2 cellular contexts compared by ENCODE assay signal in the genomic region with DNA sequence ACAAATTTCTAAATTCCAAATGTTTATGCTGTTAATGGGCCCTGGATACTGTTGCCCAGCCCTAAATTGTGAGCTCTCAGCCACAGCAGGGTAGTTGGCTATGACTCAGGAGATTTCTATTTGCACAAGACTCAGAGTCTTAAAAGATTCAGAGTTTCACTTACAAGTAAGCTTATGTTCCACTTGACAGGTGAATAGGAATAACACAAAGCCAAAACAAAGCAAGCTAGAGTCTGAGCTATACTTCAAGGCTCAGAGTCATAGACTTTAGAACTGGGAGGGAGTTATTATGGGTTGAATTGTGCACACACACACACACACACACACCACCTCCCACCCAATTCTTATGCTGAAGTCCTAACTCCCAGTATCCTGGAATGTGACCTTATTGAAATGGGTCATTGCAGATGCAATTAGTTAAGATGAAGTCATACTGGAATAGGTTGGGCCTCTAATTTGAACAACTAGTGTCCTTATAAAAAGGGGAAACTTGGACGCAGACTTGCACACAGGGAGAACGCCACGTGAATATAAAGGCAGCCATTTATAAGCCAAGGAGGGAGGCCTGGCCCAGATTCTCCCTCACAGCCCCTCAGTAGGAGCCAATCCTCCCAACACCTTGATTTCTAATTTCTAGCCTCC.
TF ChIP-seq lines count a peak whose summit lies in the region.

No MANE protein-coding gene starts in this region.

TF ChIP-seq in HCT116, 20 proteins besides CTCF, POLR2A, EP300 and RAD21:
- TF ChIP-seq ZFX (IDR thresholded peaks at IDR 0.05) = no peak
- TF ChIP-seq, protein P1, sequence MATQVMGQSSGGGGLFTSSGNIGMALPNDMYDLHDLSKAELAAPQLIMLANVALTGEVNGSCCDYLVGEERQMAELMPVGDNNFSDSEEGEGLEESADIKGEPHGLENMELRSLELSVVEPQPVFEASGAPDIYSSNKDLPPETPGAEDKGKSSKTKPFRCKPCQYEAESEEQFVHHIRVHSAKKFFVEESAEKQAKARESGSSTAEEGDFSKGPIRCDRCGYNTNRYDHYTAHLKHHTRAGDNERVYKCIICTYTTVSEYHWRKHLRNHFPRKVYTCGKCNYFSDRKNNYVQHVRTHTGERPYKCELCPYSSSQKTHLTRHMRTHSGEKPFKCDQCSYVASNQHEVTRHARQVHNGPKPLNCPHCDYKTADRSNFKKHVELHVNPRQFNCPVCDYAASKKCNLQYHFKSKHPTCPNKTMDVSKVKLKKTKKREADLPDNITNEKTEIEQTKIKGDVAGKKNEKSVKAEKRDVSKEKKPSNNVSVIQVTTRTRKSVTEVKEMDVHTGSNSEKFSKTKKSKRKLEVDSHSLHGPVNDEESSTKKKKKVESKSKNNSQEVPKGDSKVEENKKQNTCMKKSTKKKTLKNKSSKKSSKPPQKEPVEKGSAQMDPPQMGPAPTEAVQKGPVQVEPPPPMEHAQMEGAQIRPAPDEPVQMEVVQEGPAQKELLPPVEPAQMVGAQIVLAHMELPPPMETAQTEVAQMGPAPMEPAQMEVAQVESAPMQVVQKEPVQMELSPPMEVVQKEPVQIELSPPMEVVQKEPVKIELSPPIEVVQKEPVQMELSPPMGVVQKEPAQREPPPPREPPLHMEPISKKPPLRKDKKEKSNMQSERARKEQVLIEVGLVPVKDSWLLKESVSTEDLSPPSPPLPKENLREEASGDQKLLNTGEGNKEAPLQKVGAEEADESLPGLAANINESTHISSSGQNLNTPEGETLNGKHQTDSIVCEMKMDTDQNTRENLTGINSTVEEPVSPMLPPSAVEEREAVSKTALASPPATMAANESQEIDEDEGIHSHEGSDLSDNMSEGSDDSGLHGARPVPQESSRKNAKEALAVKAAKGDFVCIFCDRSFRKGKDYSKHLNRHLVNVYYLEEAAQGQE (IDR thresholded peaks at IDR 0.05; ENCODE audit: low read depth) = no peak
- no peak; the same call in 1 of the 2 replicates for TF ChIP-seq FOSL1 (IDR thresholded peaks at IDR 0.05; ENCODE audit: low read depth)
- TF ChIP-seq, protein P2, sequence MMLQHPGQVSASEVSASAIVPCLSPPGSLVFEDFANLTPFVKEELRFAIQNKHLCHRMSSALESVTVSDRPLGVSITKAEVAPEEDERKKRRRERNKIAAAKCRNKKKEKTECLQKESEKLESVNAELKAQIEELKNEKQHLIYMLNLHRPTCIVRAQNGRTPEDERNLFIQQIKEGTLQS (IDR thresholded peaks at IDR 0.05) = no peak
- TF ChIP-seq, protein P3, sequence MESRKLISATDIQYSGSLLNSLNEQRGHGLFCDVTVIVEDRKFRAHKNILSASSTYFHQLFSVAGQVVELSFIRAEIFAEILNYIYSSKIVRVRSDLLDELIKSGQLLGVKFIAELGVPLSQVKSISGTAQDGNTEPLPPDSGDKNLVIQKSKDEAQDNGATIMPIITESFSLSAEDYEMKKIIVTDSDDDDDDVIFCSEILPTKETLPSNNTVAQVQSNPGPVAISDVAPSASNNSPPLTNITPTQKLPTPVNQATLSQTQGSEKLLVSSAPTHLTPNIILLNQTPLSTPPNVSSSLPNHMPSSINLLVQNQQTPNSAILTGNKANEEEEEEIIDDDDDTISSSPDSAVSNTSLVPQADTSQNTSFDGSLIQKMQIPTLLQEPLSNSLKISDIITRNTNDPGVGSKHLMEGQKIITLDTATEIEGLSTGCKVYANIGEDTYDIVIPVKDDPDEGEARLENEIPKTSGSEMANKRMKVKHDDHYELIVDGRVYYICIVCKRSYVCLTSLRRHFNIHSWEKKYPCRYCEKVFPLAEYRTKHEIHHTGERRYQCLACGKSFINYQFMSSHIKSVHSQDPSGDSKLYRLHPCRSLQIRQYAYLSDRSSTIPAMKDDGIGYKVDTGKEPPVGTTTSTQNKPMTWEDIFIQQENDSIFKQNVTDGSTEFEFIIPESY (IDR thresholded peaks at IDR 0.05; ENCODE audit: extremely low read depth, insufficient replicate concordance, low read length) = no peak
- TF ChIP-seq, protein P4, sequence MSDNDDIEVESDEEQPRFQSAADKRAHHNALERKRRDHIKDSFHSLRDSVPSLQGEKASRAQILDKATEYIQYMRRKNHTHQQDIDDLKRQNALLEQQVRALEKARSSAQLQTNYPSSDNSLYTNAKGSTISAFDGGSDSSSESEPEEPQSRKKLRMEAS (IDR thresholded peaks at IDR 0.05) = no peak
- TF ChIP-seq CBX3 (IDR thresholded peaks at IDR 0.05; ENCODE audit: low read depth) = no peak
- no peak for TF ChIP-seq EZH2phosphoT487 (IDR thresholded peaks at IDR 0.05; ENCODE audit: borderline replicate concordance)
TF ChIP-seq in HCT116: peak in this region for 0.

TF ChIP-seq in HepG2, 621 proteins besides CTCF, POLR2A, EP300 and RAD21:
- no peak for TF ChIP-seq ZNF616 (CRISPR knock-in tag; IDR thresholded peaks at IDR 0.05; ENCODE audit: low read depth)
- no peak for TF ChIP-seq RCOR2 (CRISPR knock-in tag; IDR thresholded peaks at IDR 0.05)
- TF ChIP-seq GATAD2A (CRISPR knock-in tag; IDR thresholded peaks at IDR 0.05) = no peak
- TF ChIP-seq, protein P5, sequence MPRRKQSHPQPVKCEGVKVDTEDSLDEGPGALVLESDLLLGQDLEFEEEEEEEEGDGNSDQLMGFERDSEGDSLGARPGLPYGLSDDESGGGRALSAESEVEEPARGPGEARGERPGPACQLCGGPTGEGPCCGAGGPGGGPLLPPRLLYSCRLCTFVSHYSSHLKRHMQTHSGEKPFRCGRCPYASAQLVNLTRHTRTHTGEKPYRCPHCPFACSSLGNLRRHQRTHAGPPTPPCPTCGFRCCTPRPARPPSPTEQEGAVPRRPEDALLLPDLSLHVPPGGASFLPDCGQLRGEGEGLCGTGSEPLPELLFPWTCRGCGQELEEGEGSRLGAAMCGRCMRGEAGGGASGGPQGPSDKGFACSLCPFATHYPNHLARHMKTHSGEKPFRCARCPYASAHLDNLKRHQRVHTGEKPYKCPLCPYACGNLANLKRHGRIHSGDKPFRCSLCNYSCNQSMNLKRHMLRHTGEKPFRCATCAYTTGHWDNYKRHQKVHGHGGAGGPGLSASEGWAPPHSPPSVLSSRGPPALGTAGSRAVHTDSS (CRISPR knock-in tag; conservative IDR thresholded peaks at IDR 0.05) = no peak
- TF ChIP-seq POGZ (CRISPR knock-in tag; IDR thresholded peaks at IDR 0.05) = no peak
- no peak for TF ChIP-seq SATB2 (CRISPR knock-in tag; IDR thresholded peaks at IDR 0.05)
- TF ChIP-seq ZBTB43 (CRISPR knock-in tag; conservative IDR thresholded peaks at IDR 0.05) = no peak
- no peak for TF ChIP-seq ZNF709 (CRISPR knock-in tag; IDR thresholded peaks at IDR 0.05)
- TF ChIP-seq TARDBP (CRISPR knock-in tag; IDR thresholded peaks at IDR 0.05) = no peak
- TF ChIP-seq, protein P6, sequence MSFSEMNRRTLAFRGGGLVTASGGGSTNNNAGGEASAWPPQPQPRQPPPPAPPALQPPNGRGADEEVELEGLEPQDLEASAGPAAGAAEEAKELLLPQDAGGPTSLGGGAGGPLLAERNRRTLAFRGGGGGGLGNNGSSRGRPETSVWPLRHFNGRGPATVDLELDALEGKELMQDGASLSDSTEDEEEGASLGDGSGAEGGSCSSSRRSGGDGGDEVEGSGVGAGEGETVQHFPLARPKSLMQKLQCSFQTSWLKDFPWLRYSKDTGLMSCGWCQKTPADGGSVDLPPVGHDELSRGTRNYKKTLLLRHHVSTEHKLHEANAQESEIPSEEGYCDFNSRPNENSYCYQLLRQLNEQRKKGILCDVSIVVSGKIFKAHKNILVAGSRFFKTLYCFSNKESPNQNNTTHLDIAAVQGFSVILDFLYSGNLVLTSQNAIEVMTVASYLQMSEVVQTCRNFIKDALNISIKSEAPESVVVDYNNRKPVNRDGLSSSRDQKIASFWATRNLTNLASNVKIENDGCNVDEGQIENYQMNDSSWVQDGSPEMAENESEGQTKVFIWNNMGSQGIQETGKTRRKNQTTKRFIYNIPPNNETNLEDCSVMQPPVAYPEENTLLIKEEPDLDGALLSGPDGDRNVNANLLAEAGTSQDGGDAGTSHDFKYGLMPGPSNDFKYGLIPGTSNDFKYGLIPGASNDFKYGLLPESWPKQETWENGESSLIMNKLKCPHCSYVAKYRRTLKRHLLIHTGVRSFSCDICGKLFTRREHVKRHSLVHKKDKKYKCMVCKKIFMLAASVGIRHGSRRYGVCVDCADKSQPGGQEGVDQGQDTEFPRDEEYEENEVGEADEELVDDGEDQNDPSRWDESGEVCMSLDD (CRISPR knock-in tag; IDR thresholded peaks at IDR 0.05; ENCODE audit: borderline replicate concordance) = no peak
- no peak for TF ChIP-seq ZFAT (CRISPR knock-in tag; conservative IDR thresholded peaks at IDR 0.05)
- TF ChIP-seq ZNF460 (CRISPR knock-in tag; IDR thresholded peaks at IDR 0.05; ENCODE audit: borderline replicate concordance) = no peak
- no peak for TF ChIP-seq ZMYM3 (CRISPR knock-in tag; IDR thresholded peaks at IDR 0.05)
- no peak for TF ChIP-seq MNT (IDR thresholded peaks at IDR 0.05)
- TF ChIP-seq, protein P7, sequence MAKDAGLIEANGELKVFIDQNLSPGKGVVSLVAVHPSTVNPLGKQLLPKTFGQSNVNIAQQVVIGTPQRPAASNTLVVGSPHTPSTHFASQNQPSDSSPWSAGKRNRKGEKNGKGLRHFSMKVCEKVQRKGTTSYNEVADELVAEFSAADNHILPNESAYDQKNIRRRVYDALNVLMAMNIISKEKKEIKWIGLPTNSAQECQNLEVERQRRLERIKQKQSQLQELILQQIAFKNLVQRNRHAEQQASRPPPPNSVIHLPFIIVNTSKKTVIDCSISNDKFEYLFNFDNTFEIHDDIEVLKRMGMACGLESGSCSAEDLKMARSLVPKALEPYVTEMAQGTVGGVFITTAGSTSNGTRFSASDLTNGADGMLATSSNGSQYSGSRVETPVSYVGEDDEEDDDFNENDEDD (CRISPR knock-in tag; IDR thresholded peaks at IDR 0.05; ENCODE audit: borderline replicate concordance) = no peak
- no peak for TF ChIP-seq ZNF749 (CRISPR knock-in tag; IDR thresholded peaks at IDR 0.05; ENCODE audit: borderline replicate concordance)
